ENCODE assay signal across 8 cellular contexts in the genomic region with DNA sequence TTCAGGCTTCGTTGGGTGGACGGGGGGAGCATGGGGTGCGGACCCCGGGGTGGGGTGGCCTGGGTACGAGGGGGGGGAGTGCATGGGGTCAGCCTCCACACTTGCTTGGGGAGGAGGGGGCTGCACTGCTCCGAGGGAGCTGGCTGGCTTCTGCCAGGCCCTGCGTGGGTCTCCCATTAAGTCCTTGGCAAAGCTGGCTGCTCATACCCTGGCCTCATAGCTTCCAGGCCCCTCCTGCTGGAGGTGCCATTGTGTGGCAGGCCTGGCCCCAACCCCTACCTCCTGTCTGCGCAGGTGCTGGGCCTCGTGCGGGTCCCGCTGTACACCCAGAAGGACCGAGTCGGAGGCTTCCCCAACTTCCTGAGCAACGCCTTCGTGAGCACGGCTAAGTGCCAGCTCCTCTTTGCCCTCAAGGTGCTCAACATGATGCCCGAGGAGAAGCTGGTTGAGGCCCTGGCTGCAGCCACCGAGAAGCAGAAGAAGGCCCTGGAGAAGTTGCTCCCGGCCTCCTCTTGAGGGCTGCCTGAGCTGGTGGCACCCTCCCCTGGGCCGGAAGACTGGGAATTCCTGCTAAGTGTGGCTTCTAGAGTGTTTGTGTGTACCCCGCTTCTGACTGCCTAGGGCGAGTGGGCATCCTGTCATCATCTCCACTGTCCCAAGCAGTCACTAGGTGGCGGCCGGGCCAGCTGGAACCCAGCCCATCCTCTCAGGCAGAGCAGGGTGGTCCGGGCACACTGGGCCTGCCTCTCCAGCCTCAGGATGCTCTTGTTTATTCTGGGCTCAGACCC. TPM values are rescaled to one million over a fixed set of nuclear protein-coding genes. Genes with fewer than 3 reads are reported as not detected.
DNase-seq lines count a peak whose midpoint lies in the region; ATAC-seq and TF ChIP-seq lines count a peak whose summit lies in the region.

No MANE protein-coding gene starts in this region.

- DNase-seq in NCI-H748 (lab: John Stamatoyannopoulos, UW; ENCODE audit: unreplicated experiment) (peak; percentile 2), NCI-H748 treated with DMSO at 0.1 percent for 48 hours (lab: John Stamatoyannopoulos, UW) (no peak), ascending aorta (ENCODE audit: low spot score in 2 of 2) (peak in 1 of 2 donors; percentile 72), superior temporal gyrus (ENCODE audit: extremely low spot score) (peak; percentile 45), NCI-H82 treated with DMSO at 0.1 percent for 48 hours (lab: John Stamatoyannopoulos, UW; ENCODE audit: unreplicated experiment) (no peak)

- H3K36me3 ChIP-seq in ascending aorta: peaks cover 36 to 50% of the 10 kb centered on the region in 2 donors
- peaks cover 51% of the 10 kb centered on the region for H3K36me3 ChIP-seq in iPS-15b (ENCODE audit: control insufficient read depth, insufficient read depth, low read length)

- H3K27me3 ChIP-seq in ascending aorta (no peaks in the 10 kb centered on the region), iPS-15b (ENCODE audit: control insufficient read depth, insufficient read depth, low read length) (no peaks in the 10 kb centered on the region)

- H3K9me3 ChIP-seq in ascending aorta (no peaks in the 10 kb centered on the region), iPS-15b (ENCODE audit: control insufficient read depth, insufficient read depth, low read length) (no peaks in the 10 kb centered on the region)

- peaks cover 15 to 32% of the 10 kb centered on the region in 2 donors for H3K4me1 ChIP-seq in ascending aorta
- H3K4me1 ChIP-seq in iPS-15b (ENCODE audit: control insufficient read depth, insufficient read depth, low read length): peaks cover 4% of the 10 kb centered on the region

- ATAC-seq in HG02970 (IDR thresholded peaks at IDR 0.05; ENCODE audit: low FRiP score, unreplicated experiment) (no peak), GM21576 (IDR thresholded peaks at IDR 0.05; ENCODE audit: unreplicated experiment) (no peak)

- H3K9ac ChIP-seq in iPS-15b (ENCODE audit: low read depth, low read length): no peak overlapping the region

- intact Hi-C loops in ascending aorta (cut with DNase I): loop anchor here (5.0 kb wide), 1 partner anchor 78 kb away; no protein-coding TSS in a partner anchor

- TF ChIP-seq CTCF in ascending aorta (IDR thresholded peaks at IDR 0.05): peak in 1 of 3 experiments; percentile 10

- H3K4me3 ChIP-seq in ascending aorta (peak overlapping the region; percentile 85 to 93), iPS-15b (ENCODE audit: low read depth, low read length) (peak overlapping the region; percentile 37)

- peak overlapping the region; percentile 74 to 83 for H3K27ac ChIP-seq in ascending aorta

RNA-seq across cellular contexts. Expression of gene NUDT16L1, which starts 1.5 kb away (rescaled TPM):
- 77.3 TPM for total RNA-seq in ascending aorta

RNA-seq across cellular contexts. Expression of gene ANKS3, which starts 39.2 kb away (rescaled TPM):
- total RNA-seq in ascending aorta: 55.9 TPM

RNA-seq across cellular contexts. Expression of gene DNAAF8, which starts 39.5 kb away (rescaled TPM):
- total RNA-seq in ascending aorta: not detected

Comparison
In these comparisons a context has a peak if more than half of its experiments do, and no peak if none do; other contexts are left out.
1. DNase-seq: peak in NCI-H748 (single experiment) and superior temporal gyrus (single experiment); none in NCI-H748 treated with DMSO at 0.1 percent for 48 hours (single experiment) and NCI-H82 treated with DMSO at 0.1 percent for 48 hours (single experiment).